In the genomic region with DNA sequence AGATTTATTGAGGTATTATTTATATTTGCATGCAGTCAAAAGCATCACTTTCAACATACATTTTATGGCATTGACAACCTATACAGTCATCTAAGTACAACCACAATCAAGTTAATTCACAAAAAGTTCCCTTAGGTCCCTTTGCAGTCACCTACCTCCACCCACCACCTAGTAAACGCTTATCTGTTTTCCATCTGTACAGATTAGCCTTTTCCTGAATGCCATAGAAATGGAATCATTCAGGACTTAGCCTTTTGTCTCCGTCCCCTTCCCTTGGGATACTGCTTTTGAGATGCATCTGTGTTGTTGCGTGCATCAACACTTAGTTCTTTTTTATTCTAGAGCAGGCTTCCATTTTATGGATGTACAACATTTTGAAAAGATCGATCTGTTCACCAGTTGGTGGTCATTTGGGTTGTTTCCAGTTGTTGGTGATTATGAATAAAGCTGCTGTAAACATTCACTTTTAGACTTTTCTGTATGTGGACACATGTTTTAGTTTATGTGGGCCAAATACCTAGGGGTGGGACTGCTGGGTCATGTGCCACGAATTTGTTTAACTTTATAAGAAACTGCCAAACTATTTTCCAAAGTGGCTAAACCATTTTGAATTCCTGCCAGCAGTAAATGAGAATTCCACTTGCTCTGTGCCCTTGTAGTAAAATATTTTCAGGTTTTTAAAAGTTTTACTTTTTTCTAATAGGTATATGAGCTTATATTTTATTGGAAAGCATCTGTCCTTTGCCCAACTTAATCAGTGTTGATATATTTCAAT, we compare ENCODE assay signal across 14 cellular contexts. TPM values are rescaled to one million over a fixed set of nuclear protein-coding genes. Genes with fewer than 3 reads are reported as not detected.
A peak's percentile ranks its signal among the peaks of the same experiment; 100 is the strongest.
DNase-seq lines count a peak whose midpoint lies in the region; ATAC-seq and TF ChIP-seq lines count a peak whose summit lies in the region.
"Had no signal": no experiment of that assay in that cellular context is flagged by ENCODE, and none has a peak within 500 bp of the region (broad histone marks: within the 10 kb centered on the region; RNA-seq: fewer than 3 reads in every experiment).

No MANE protein-coding gene starts in this region.

- WGBS in hepatocyte (ENCODE audit: low lambda C conversion rate, missing lambda C conversion rate) = 66% methylated on average over 5 of the region's 5 CpGs

- ATAC-seq in stimulated activated naive B cell treated with anti-CD40 and anti-IgM and Interleukin-4, amounts not matched to agents 10 μg/mL and 1 μg/mL and 100 μg/mL, for 72 hours (replicated peaks) = no peak

- no peaks in the 10 kb centered on the region for H3K79me2 ChIP-seq in hepatocyte

- no peak for TF ChIP-seq CTCF in hepatocyte (IDR thresholded peaks at IDR 0.05; ENCODE audit: poor library complexity)

- peak overlapping the region; percentile 30 for H3K9ac ChIP-seq in adipocyte (ENCODE audit: low read length)
- H3K9ac ChIP-seq: KMS-11 had no signal

- H3K4me3 ChIP-seq in adipocyte (ENCODE audit: low read length) (no peak overlapping the region), hepatocyte (no peak overlapping the region)
- H3K4me3 ChIP-seq: coronary artery had no signal

- H3K4me3 Mint-ChIP-seq in stimulated activated naive B cell treated with anti-CD40 and anti-IgM and Interleukin-4, amounts not matched to agents 10 μg/mL and 1 μg/mL and 100 μg/mL, for 72 hours = no peak overlapping the region

- no peaks in the 10 kb centered on the region for H3K27me3 Mint-ChIP-seq in stimulated activated naive B cell treated with anti-CD40 and anti-IgM and Interleukin-4, amounts not matched to agents 10 μg/mL and 1 μg/mL and 100 μg/mL, for 72 hours

- H3K9me3 ChIP-seq in adipocyte (ENCODE audit: control insufficient read depth, low read length) (no peaks in the 10 kb centered on the region), hepatocyte (ENCODE audit: low read depth) (no peaks in the 10 kb centered on the region)

- peak overlapping the region; percentile 36 for H3K4me2 ChIP-seq in hepatocyte
- H3K4me2 ChIP-seq: KMS-11 had no signal

- peaks cover 5 to 9% of the 10 kb centered on the region in 2 donors for H3K36me3 Mint-ChIP-seq in stimulated activated naive B cell treated with anti-CD40 and anti-IgM and Interleukin-4, amounts not matched to agents 10 μg/mL and 1 μg/mL and 100 μg/mL, for 72 hours

- H3K9me3 Mint-ChIP-seq in stimulated activated naive B cell treated with anti-CD40 and anti-IgM and Interleukin-4, amounts not matched to agents 10 μg/mL and 1 μg/mL and 100 μg/mL, for 72 hours = peaks cover 10 to 14% of the 10 kb centered on the region in 2 donors

- H3K36me3 ChIP-seq in adipocyte (ENCODE audit: control insufficient read depth, insufficient read depth, low read length, severe bottlenecking) = no peaks in the 10 kb centered on the region
- no peaks in the 10 kb centered on the region for H3K36me3 ChIP-seq in hepatocyte (replicated peaks; ENCODE audit: insufficient read depth, low read depth)

- H3K27ac ChIP-seq in hepatocyte = peak overlapping the region; percentile 83
- H3K27ac ChIP-seq: KMS-11 had no signal

- H4K20me1 ChIP-seq in hepatocyte (ENCODE audit: insufficient read depth, poor library complexity, severe bottlenecking) = no peaks in the 10 kb centered on the region

- peak overlapping the region; percentile 49 for H3K27ac Mint-ChIP-seq in stimulated activated naive B cell treated with anti-CD40 and anti-IgM and Interleukin-4, amounts not matched to agents 10 μg/mL and 1 μg/mL and 100 μg/mL, for 72 hours

- H3K27me3 ChIP-seq in adipocyte (replicated peaks; ENCODE audit: control insufficient read depth, insufficient read depth, low read length) (no peaks in the 10 kb centered on the region), hepatocyte (no peaks in the 10 kb centered on the region)

- peak overlapping the region; percentile 24 for H2AFZ ChIP-seq in hepatocyte

- H3K9me2 ChIP-seq in hepatocyte (replicated peaks; ENCODE audit: insufficient read depth) = no peaks in the 10 kb centered on the region

- peak; percentile 16 for DNase-seq in H4 (ENCODE audit: low spot score)
- DNase-seq in adipocyte (ENCODE audit: low read depth) = peak; percentile 69
- no peak for DNase-seq in hepatocyte (ENCODE audit: low spot score)
- no peak for DNase-seq in stimulated activated naive B cell treated with anti-CD40 and anti-IgM and Interleukin-4, amounts not matched to agents 10 μg/mL and 1 μg/mL and 100 μg/mL, for 72 hours
- DNase-seq in activated T-cell treated with anti-CD3 and anti-CD28 coated beads for 4 hours = no peak
- no peak for DNase-seq in occipital lobe (lab: John Stamatoyannopoulos, UW)
- DNase-seq in T-helper 1 cell = no peak
- DNase-seq: activated CD4-positive, alpha-beta T cell treated with anti-CD3 and anti-CD28 coated beads for 4 hours; immature natural killer cell; NCI-H187 treated with DMSO at 0.1 percent for 48 hours; NCI-H524 treated with DMSO at 0.1 percent for 48 hours; stimulated activated CD4-positive, alpha-beta T cell treated with anti-CD3 and anti-CD28 coated beads, Interleukin-4, amount 100 ng/mL, for 1 hour had no signal

- H3K4me1 Mint-ChIP-seq in stimulated activated naive B cell treated with anti-CD40 and anti-IgM and Interleukin-4, amounts not matched to agents 10 μg/mL and 1 μg/mL and 100 μg/mL, for 72 hours = peaks cover 38 to 69% of the 10 kb centered on the region in 2 donors

- H3K4me1 ChIP-seq in adipocyte (ENCODE audit: control insufficient read depth, insufficient read depth, low read length) = peaks cover 69% of the 10 kb centered on the region
- peaks cover 31% of the 10 kb centered on the region for H3K4me1 ChIP-seq in hepatocyte (ENCODE audit: insufficient read depth)

RNA-seq across cellular contexts. Expression of a gene that starts 17.6 kb away (rescaled TPM):
- 21.9 and 39.1 TPM in 2 replicates for total RNA-seq in H4 (2014; rRNA removed; shearing (Covaris generic))
- total RNA-seq in hepatocyte (123 and 127 TPM in 2 replicates), occipital lobe (72.5 TPM)
- 78.8 and 83.6 TPM in 2 replicates for polyA plus RNA-seq in hepatocyte

Comparison
In these comparisons a context has a peak if more than half of its experiments do, and no peak if none do; other contexts are left out.
1. DNase-seq: peak in H4 (single experiment) and adipocyte (single experiment); none in hepatocyte (single experiment), stimulated activated naive B cell treated with anti-CD40 and anti-IgM and Interleukin-4, amounts not matched to agents 10 μg/mL and 1 μg/mL and 100 μg/mL, for 72 hours (single experiment), activated T-cell treated with anti-CD3 and anti-CD28 coated beads for 4 hours (single experiment), occipital lobe (single experiment) and T-helper 1 cell (0 of 5).